Comparison of ENCODE assay signal across 8 cellular contexts in the genomic region with DNA sequence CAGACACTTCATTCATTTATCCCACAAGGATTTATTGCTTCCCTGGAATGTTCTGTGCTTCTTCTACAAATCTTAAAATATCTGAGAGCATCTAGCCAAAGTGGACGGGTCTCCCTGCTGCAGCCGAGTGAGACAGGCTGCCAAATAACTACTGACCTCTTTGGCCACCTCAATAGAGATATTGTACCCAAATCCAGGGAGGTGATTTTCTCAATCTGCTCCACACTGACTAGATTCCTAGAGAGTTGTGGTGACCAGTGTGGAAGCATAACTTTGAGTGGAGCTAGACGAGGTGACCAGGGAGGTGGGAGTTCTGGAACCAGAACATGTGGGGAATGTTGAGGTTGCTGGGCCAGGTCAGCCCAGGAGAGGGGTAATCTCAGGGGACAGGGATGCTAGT.
"Had no signal": no experiment of that assay in that cellular context is flagged by ENCODE, and none has a peak within 500 bp of the region (broad histone marks: within the 10 kb centered on the region; RNA-seq: fewer than 3 reads in every experiment).

No MANE protein-coding gene starts in this region.

- H3K4me2 ChIP-seq: KMS-11 had no signal

- H3K9me3 Mint-ChIP-seq: IgD-negative memory B cell had no signal

- H3K9ac ChIP-seq: KMS-11 had no signal

- H3K27ac ChIP-seq: HL-60, KMS-11 had no signal

- H3K4me3 Mint-ChIP-seq: IgD-negative memory B cell had no signal

- ATAC-seq: HepG2 had no signal

- DNase-seq: IMR-90, KBM-7, KG1 had no signal

- H3K4me1 Mint-ChIP-seq: IgD-negative memory B cell had no signal

- FAIRE-seq: HepG2, HTR-8/SVneo had no signal
